Comparison of ENCODE assay signal across 21 cellular contexts in genomic region chr7:96380111-96380512, GRCh38. TPM values are rescaled to one million over a fixed set of nuclear protein-coding genes. Genes with fewer than 3 reads are reported as not detected.
DNase-seq lines count a peak whose midpoint lies in the region; ATAC-seq and TF ChIP-seq lines count a peak whose summit lies in the region.
"Had no signal": no experiment of that assay in that cellular context is flagged by ENCODE, and none has a peak within 500 bp of the region (broad histone marks: within the 10 kb centered on the region; RNA-seq: fewer than 3 reads in every experiment).

No MANE protein-coding gene starts in this region.

- no peak overlapping the region for H3K4me3 ChIP-seq in BLaER1 treated with 17β-estradiol and CSF1 and Interleukin-3, amounts not matched to agents 10 nM and 100 nM
- H3K4me3 ChIP-seq in HCT116 (replicated peaks in 1 of 2; ENCODE audit: low read depth in 1 of 2, low read length in 2 of 2) = no peak overlapping the region
- H3K4me3 ChIP-seq: SK-N-MC, thoracic aorta had no signal

- no peak overlapping the region for H3K27ac Mint-ChIP-seq in effector memory CD8-positive, alpha-beta T cell
- no peak overlapping the region for H3K27ac Mint-ChIP-seq in progenitor cell of endocrine pancreas
- H3K27ac Mint-ChIP-seq: activated B cell treated with CpG ODN at 0.5 μM for 24 hours; activated CD4-positive, alpha-beta memory T cell treated with anti-CD3 and anti-CD28 coated beads, Interleukin-2, amount 10 ng/mL, durations not matched to agents 7 days and 5 days; activated T-cell treated with anti-CD3 and anti-CD28 coated beads, Interleukin-2, amount 50 U/mL, for 24 hours had no signal

- peak overlapping the region in 10 of 11 experiments; percentile 13 to 71 (median 61); a peak in 18 of 22 replicates for H3K4me2 ChIP-seq in BLaER1 treated with 17β-estradiol and CSF1 and Interleukin-3, amounts not matched to agents 10 nM and 100 nM
- H3K4me2 ChIP-seq in HCT116 (ENCODE audit: low read length) = no peak overlapping the region

- no peaks in the 10 kb centered on the region for H3K9me2 ChIP-seq in HCT116 (ENCODE audit: insufficient read depth)

- POLR2A ChIA-PET in HCT116 (lab: Charles Lee) = no interaction called here

- intact Hi-C loops in HCT116 (cut with micrococcal nuclease) = no loop called here

- H3K4me1 Mint-ChIP-seq in effector memory CD8-positive, alpha-beta T cell (ENCODE audit: low read depth in 2 of 2) = no peaks in the 10 kb centered on the region
- no peaks in the 10 kb centered on the region for H3K4me1 Mint-ChIP-seq in progenitor cell of endocrine pancreas (ENCODE audit: low read depth)
- H3K4me1 Mint-ChIP-seq: activated B cell treated with CpG ODN at 0.5 μM for 24 hours; activated CD4-positive, alpha-beta memory T cell treated with anti-CD3 and anti-CD28 coated beads, Interleukin-2, amount 10 ng/mL, durations not matched to agents 7 days and 5 days had no signal

- RAD21 ChIA-PET in HCT116 (lab: Charles Lee; ENCODE audit: low non-redundant PET in 1 of 2, low total read pairs in 2 of 2, uncharacterized antibody in 2 of 2, unreplicated experiment in 2 of 2) = no interaction called here

- CTCF ChIA-PET in HCT116 (lab: Charles Lee) = no interaction called here

- BruUV-seq in HCT116 (replicated peaks; lab: Mats Ljungman, UMichigan) = no TSS peak

- H3K27ac ChIP-seq in BLaER1 treated with 17β-estradiol and CSF1 and Interleukin-3, amounts not matched to agents 10 nM and 100 nM = no peak overlapping the region
- H3K27ac ChIP-seq in HCT116 (ENCODE audit: low read depth, low read length) = no peak overlapping the region
- H3K27ac ChIP-seq: SK-N-MC, thoracic aorta had no signal

- no peak overlapping the region for H3K9ac ChIP-seq in BLaER1 treated with 17β-estradiol and CSF1 and Interleukin-3, amounts not matched to agents 10 nM and 100 nM
- no peak overlapping the region for H3K9ac ChIP-seq in HCT116 (ENCODE audit: low read length)

- no peak for TF ChIP-seq CTCF in HCT116 (IDR thresholded peaks at IDR 0.05 in 2 of 3, conservative IDR thresholded peaks at IDR 0.05 in 1 of 3; ENCODE audit: borderline replicate concordance in 1 of 3, insufficient read depth in 1 of 3, low read depth in 2 of 3, low read length in 2 of 3)
- TF ChIP-seq CTCF in progenitor cell of endocrine pancreas (IDR thresholded peaks at IDR 0.05; ENCODE audit: unreplicated experiment) = no peak

- H3K9me3 ChIP-seq in BLaER1 treated with 17β-estradiol and CSF1 and Interleukin-3, amounts not matched to agents 10 nM and 100 nM (replicated peaks in 1 of 11) = no peaks in the 10 kb centered on the region
- no peaks in the 10 kb centered on the region for H3K9me3 ChIP-seq in HCT116 (ENCODE audit: control insufficient read depth in 1 of 2, insufficient read depth in 1 of 2, low read depth in 1 of 2, low read length in 2 of 2)
- H3K9me3 ChIP-seq: thoracic aorta had no signal

- H2AFZ ChIP-seq in HCT116 (ENCODE audit: low read depth, low read length, poor library complexity, severe bottlenecking) = no peak overlapping the region

- H3K36me3 Mint-ChIP-seq in effector memory CD8-positive, alpha-beta T cell (ENCODE audit: insufficient read depth) = no peaks in the 10 kb centered on the region
- no peaks in the 10 kb centered on the region for H3K36me3 Mint-ChIP-seq in progenitor cell of endocrine pancreas (ENCODE audit: insufficient read depth)

- TF ChIP-seq POLR2A in HCT116 (IDR thresholded peaks at IDR 0.05; ENCODE audit: borderline replicate concordance, extremely low read depth, insufficient read depth, insufficient read length) = no peak

- H4K20me1 ChIP-seq in BLaER1 treated with 17β-estradiol and CSF1 and Interleukin-3, amounts not matched to agents 10 nM and 100 nM = no peaks in the 10 kb centered on the region
- H4K20me1 ChIP-seq in HCT116 (ENCODE audit: insufficient read depth) = no peaks in the 10 kb centered on the region

- no peak for TF ChIP-seq RAD21 in HCT116 (IDR thresholded peaks at IDR 0.05; ENCODE audit: low read depth)

- H3K4me3 Mint-ChIP-seq in effector memory CD8-positive, alpha-beta T cell = no peak overlapping the region
- H3K4me3 Mint-ChIP-seq in progenitor cell of endocrine pancreas (ENCODE audit: low read depth) = no peak overlapping the region
- H3K4me3 Mint-ChIP-seq: activated B cell treated with CpG ODN at 0.5 μM for 24 hours; activated CD4-positive, alpha-beta memory T cell treated with anti-CD3 and anti-CD28 coated beads, Interleukin-2, amount 10 ng/mL, durations not matched to agents 7 days and 5 days; activated T-cell treated with anti-CD3 and anti-CD28 coated beads, Interleukin-2, amount 50 U/mL, for 24 hours had no signal

- H3K79me2 ChIP-seq in HCT116 (ENCODE audit: insufficient read depth, low read length) = no peaks in the 10 kb centered on the region

- no peaks in the 10 kb centered on the region for H3K36me3 ChIP-seq in BLaER1 treated with 17β-estradiol and CSF1 and Interleukin-3, amounts not matched to agents 10 nM and 100 nM
- H3K36me3 ChIP-seq in HCT116 (ENCODE audit: control insufficient read depth in 1 of 2, insufficient read depth in 2 of 2, low read length in 2 of 2) = no peaks in the 10 kb centered on the region
- H3K36me3 ChIP-seq: thoracic aorta had no signal

- H3K27me3 Mint-ChIP-seq in effector memory CD8-positive, alpha-beta T cell = peaks cover 6 to 14% of the 10 kb centered on the region in 2 donors
- H3K27me3 Mint-ChIP-seq in progenitor cell of endocrine pancreas = no peaks in the 10 kb centered on the region
- H3K27me3 Mint-ChIP-seq: activated CD4-positive, alpha-beta memory T cell treated with anti-CD3 and anti-CD28 coated beads, Interleukin-2, amount 10 ng/mL, durations not matched to agents 7 days and 5 days had no signal

- no peak for ATAC-seq in HCT116
- ATAC-seq in stimulated activated naive CD8-positive, alpha-beta T cell treated with anti-CD3 and anti-CD28 coated beads, Interleukin-15, Interleukin-2, amounts not matched to agents 100 U/mL and 50 U/mL, for 24 hours = no peak
- ATAC-seq in effector memory CD8-positive, alpha-beta T cell (replicated peaks) = no peak

- peaks cover 0 to 15% (median 11%) of the 10 kb centered on the region in 10 experiments; a peak in 15 of 20 replicates for H3K4me1 ChIP-seq in BLaER1 treated with 17β-estradiol and CSF1 and Interleukin-3, amounts not matched to agents 10 nM and 100 nM
- H3K4me1 ChIP-seq in HCT116 (ENCODE audit: control insufficient read depth in 1 of 2, insufficient read depth in 2 of 2, low read length in 2 of 2) = no peaks in the 10 kb centered on the region

- DNase-seq in HCT116 (ENCODE audit: low read depth, low spot score) (no peak), NCI-H446 (lab: John Stamatoyannopoulos, UW) (peak; percentile 14 to 58), iPS-NIHi11 (ENCODE audit: low spot score) (peak; percentile 22), progenitor cell of endocrine pancreas (ENCODE audit: low spot score, unreplicated experiment) (no peak), COR-L47 (lab: John Stamatoyannopoulos, UW) (no peak)
- DNase-seq in stimulated activated naive CD8-positive, alpha-beta T cell treated with anti-CD3 and anti-CD28 coated beads, Interleukin-15, Interleukin-2, amounts not matched to agents 100 U/mL and 50 U/mL, for 24 hours = no peak
- DNase-seq in effector memory CD8-positive, alpha-beta T cell = no peak
- DNase-seq: activated B cell treated with CpG ODN at 0.5 μM for 24 hours; activated CD4-positive, alpha-beta memory T cell treated with anti-CD3 and anti-CD28 coated beads, Interleukin-2, amount 10 ng/mL, durations not matched to agents 7 days and 5 days; activated naive CD4-positive, alpha-beta T cell treated with Interleukin-2 at 50 U/mL for 16 hours; activated T-cell treated with anti-CD3 and anti-CD28 coated beads, Interleukin-2, amount 50 U/mL, for 24 hours; caudate nucleus; effector CD4-positive, alpha-beta T cell; glutamatergic neuron; GOT3; NCI-H187; NCI-H774; nucleus accumbens had no signal

- H3K9me3 Mint-ChIP-seq in effector memory CD8-positive, alpha-beta T cell = no peaks in the 10 kb centered on the region
- no peaks in the 10 kb centered on the region for H3K9me3 Mint-ChIP-seq in progenitor cell of endocrine pancreas (ENCODE audit: low read depth)
- H3K9me3 Mint-ChIP-seq: activated B cell treated with CpG ODN at 0.5 μM for 24 hours; activated CD4-positive, alpha-beta memory T cell treated with anti-CD3 and anti-CD28 coated beads, Interleukin-2, amount 10 ng/mL, durations not matched to agents 7 days and 5 days; activated T-cell treated with anti-CD3 and anti-CD28 coated beads, Interleukin-2, amount 50 U/mL, for 24 hours had no signal

- no peaks in the 10 kb centered on the region for H3K27me3 ChIP-seq in BLaER1 treated with 17β-estradiol and CSF1 and Interleukin-3, amounts not matched to agents 10 nM and 100 nM
- H3K27me3 ChIP-seq in HCT116 (ENCODE audit: insufficient read depth, low read length) = peaks cover 19% of the 10 kb centered on the region; the same call in 1 of the 2 replicates

TF ChIP-seq in HCT116, 20 proteins besides CTCF, POLR2A, EP300 and RAD21:
- TF ChIP-seq REST (IDR thresholded peaks at IDR 0.05; ENCODE audit: low read depth) (no peak), CEBPB (IDR thresholded peaks at IDR 0.05; ENCODE audit: low read depth) (0 out of 2 replicates have a peak, but pooled peaks have one; percentile 1)
TF ChIP-seq in HCT116: peak in this region for 1.

RNA-seq across cellular contexts. Expression of gene SLC25A13, which starts 58.2 kb away (rescaled TPM):
- total RNA-seq in HCT116 (2021; ENCODE audit: unreplicated experiment) = 19.3 TPM
- polyA plus RNA-seq in HCT116 (2012) = 5.4 and 5.7 TPM in 2 replicates
- total RNA-seq in progenitor cell of endocrine pancreas = 54.0 and 58.0 TPM in 2 replicates

Comparison
In these comparisons a context has a peak if more than half of its experiments do, and no peak if none do; other contexts are left out.
1. DNase-seq: peak in NCI-H446 (2 of 2) and iPS-NIHi11 (single experiment); none in HCT116 (single experiment), stimulated activated naive CD8-positive, alpha-beta T cell treated with anti-CD3 and anti-CD28 coated beads, Interleukin-15, Interleukin-2, amounts not matched to agents 100 U/mL and 50 U/mL, for 24 hours (single experiment), effector memory CD8-positive, alpha-beta T cell (0 of 3), progenitor cell of endocrine pancreas (single experiment) and COR-L47 (single experiment).